In the genomic region with DNA sequence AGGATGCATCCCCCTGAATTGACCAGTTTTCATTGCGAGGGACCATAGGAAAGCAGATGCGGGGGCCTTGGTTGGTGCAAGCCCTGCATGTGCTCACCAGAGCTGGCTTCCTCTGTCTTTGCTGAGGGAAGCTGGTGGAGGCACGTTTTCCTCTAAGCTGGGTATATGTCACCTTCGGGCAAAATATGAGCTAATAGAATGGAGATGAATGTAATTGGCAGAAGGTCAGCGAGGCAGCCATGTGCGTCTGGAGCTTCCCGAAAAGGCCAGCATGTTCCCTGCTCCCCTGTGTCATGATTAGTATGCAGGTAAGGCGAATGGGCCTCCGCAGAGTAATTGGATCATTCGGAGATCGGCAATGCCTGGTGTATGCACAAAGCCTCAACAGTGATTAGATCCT, we compare ENCODE assay signal across 30 cellular contexts.
"Had no signal": no experiment of that assay in that cellular context is flagged by ENCODE, and none has a peak within 500 bp of the region (broad histone marks: within the 10 kb centered on the region; RNA-seq: fewer than 3 reads in every experiment).

No MANE protein-coding gene starts in this region.

- H3K27ac ChIP-seq: brain microvascular endothelial cell, Peyer's patch had no signal

- H3K9me3 ChIP-seq: Peyer's patch had no signal

- ATAC-seq: activated CD8-positive, alpha-beta T cell treated with anti-CD3 and anti-CD28 coated beads for 36 hours; activated T-cell treated with anti-CD3 and anti-CD28 coated beads, Interleukin-2, amount 50 U/mL, for 72 hours; activated T-helper 17 cell treated with anti-CD3 and anti-CD28 coated beads, Interleukin-2, amount 50 U/mL, for 72 hours; K562; PC-3; Right ventricle myocardium inferior had no signal

- DNase-seq: activated CD4-positive, alpha-beta T cell treated with anti-CD3 and anti-CD28 coated beads, Interleukin-2, amount 10 ng/mL, durations not matched to agents 24 days and 14 days; activated CD4-positive, alpha-beta T cell treated with anti-CD3 and anti-CD28 coated beads, Interleukin-2, amount 50 U/mL, for 4 hours; activated CD8-positive, alpha-beta T cell treated with anti-CD3 and anti-CD28 coated beads for 36 hours; activated effector memory CD4-positive, alpha-beta T cell treated with anti-CD3 and anti-CD28 coated beads, Interleukin-2, amount 50 U/mL, for 16 hours; activated naive CD4-positive, alpha-beta T cell; activated naive CD4-positive, alpha-beta T cell treated with anti-CD3 and anti-CD28 coated beads, Interleukin-2, amount 50 U/mL, for 16 hours; activated naive CD8-positive, alpha-beta T cell treated with anti-CD3 and anti-CD28 coated beads for 36 hours; activated T-cell treated with anti-CD3 and anti-CD28 coated beads, Interleukin-2, amount 50 U/mL, for 1 hour; activated T-cell treated with anti-CD3 and anti-CD28 coated beads, Interleukin-2, amount 50 U/mL, for 72 hours; amniotic stem cell; aorta; brain microvascular endothelial cell; central memory CD4-positive, alpha-beta T cell; NCI-H1092 treated with DMSO at 0.1 percent for 48 hours; NCI-H1417; NCI-H146; NCI-H187; NCI-H2029 treated with DMSO at 0.1 percent for 48 hours; NCI-H2107; NCI-H2171; NCI-H510A; NCI-H526; NCI-H774; PC-3; Peyer's patch; RPMI8226; SIG-M5 had no signal

- H3K4me3 ChIP-seq: K562, Peyer's patch had no signal

- H3K36me3 ChIP-seq: brain microvascular endothelial cell, Peyer's patch had no signal

- H3K4me1 ChIP-seq: Peyer's patch had no signal

- H3K27me3 ChIP-seq: brain microvascular endothelial cell, Peyer's patch had no signal
